Comparison of ENCODE assay signal across 9 cellular contexts in genomic region chr10:132591166-132591971, GRCh38. TPM values are rescaled to one million over a fixed set of nuclear protein-coding genes. Genes with fewer than 3 reads are reported as not detected.
DNase-seq lines count a peak whose midpoint lies in the region; ATAC-seq and TF ChIP-seq lines count a peak whose summit lies in the region.
"Had no signal": no experiment of that assay in that cellular context is flagged by ENCODE, and none has a peak within 500 bp of the region (broad histone marks: within the 10 kb centered on the region; RNA-seq: fewer than 3 reads in every experiment).

No MANE protein-coding gene starts in this region.

- H3K36me3 ChIP-seq in PC-9 (ENCODE audit: low read depth) = no peaks in the 10 kb centered on the region

- H3K4me1 Mint-ChIP-seq in nephron = peaks cover 52% of the 10 kb centered on the region

- CTCF ChIA-PET in PC-9 (lab: Charles Lee) = no interaction called here

- H3K9me3 ChIP-seq in PC-9 (ENCODE audit: insufficient read depth, low read depth) = no peaks in the 10 kb centered on the region

- intact Hi-C loops in PC-9 (cut with micrococcal nuclease; ENCODE audit: unreplicated experiment) = loop anchor here (1.0 to 5.0 kb wide), 4 partner anchors 19 to 129 kb away; partner anchors contain the start of gene INPP5A

- no peaks in the 10 kb centered on the region for H4K20me1 ChIP-seq in PC-9 (ENCODE audit: insufficient read depth)

- peak; percentile 71 for DNase-seq in Daoy (ENCODE audit: low read depth)
- peak; percentile 58 to 82 for DNase-seq in PC-9
- peak; percentile 92 for DNase-seq in fibroblast of the aortic adventitia (ENCODE audit: low read depth)
- no peak for DNase-seq in Ammon's horn (ENCODE audit: low spot score)
- no peak for DNase-seq in cortex of kidney (lab: John Stamatoyannopoulos, UW)
- DNase-seq in cerebellum (ENCODE audit: low spot score) = no peak
- DNase-seq: NCI-H748 treated with DMSO at 0.1 percent for 48 hours had no signal

- H2AFZ ChIP-seq in PC-9 = no peak overlapping the region

- ATAC-seq in HG03469 (IDR thresholded peaks at IDR 0.05; ENCODE audit: unreplicated experiment) = no peak

- H3F3A ChIP-seq in PC-9 (ENCODE audit: insufficient read depth, low read depth) = peaks cover 21% of the 10 kb centered on the region

- H3K27ac Mint-ChIP-seq in nephron = peak overlapping the region in 2 of 3 experiments; percentile 39 to 40

- H3K4me2 ChIP-seq in PC-9 = peak overlapping the region; percentile 79

- H3K9me2 ChIP-seq in PC-9 (ENCODE audit: insufficient read depth) = no peaks in the 10 kb centered on the region

- POLR2A ChIA-PET in PC-9 (lab: Charles Lee; ENCODE audit: unreplicated experiment) = no interaction called here

- H3K79me2 ChIP-seq in PC-9 (ENCODE audit: low read depth) = peaks cover 30% of the 10 kb centered on the region

- H3K9me3 Mint-ChIP-seq in nephron = no peaks in the 10 kb centered on the region

- H3K4me3 ChIP-seq in PC-9 (peak overlapping the region; percentile 35; the same call in 1 of the 2 replicates), fibroblast of the aortic adventitia (ENCODE audit: low read depth, low read length) (no peak overlapping the region)

- H3K4me1 ChIP-seq in PC-9 (replicated peaks; ENCODE audit: insufficient read depth) = peaks cover 26% of the 10 kb centered on the region

- TF ChIP-seq CTCF in PC-9 (conservative IDR thresholded peaks at IDR 0.05) (no peak), fibroblast of the aortic adventitia (IDR thresholded peaks at IDR 0.05; ENCODE audit: insufficient read depth, low read length) (no peak), nephron (IDR thresholded peaks at IDR 0.05; ENCODE audit: unreplicated experiment in 3 of 3) (no peak)

- H3K27ac ChIP-seq in PC-9 = peak overlapping the region; percentile 67

- H3K27me3 ChIP-seq in PC-9 (ENCODE audit: insufficient read depth, low read depth) = no peaks in the 10 kb centered on the region

- H3K4me3 Mint-ChIP-seq in nephron = no peak overlapping the region

- peaks cover 8% of the 10 kb centered on the region for H3K36me3 Mint-ChIP-seq in nephron (ENCODE audit: low read depth)

- BruUV-seq in PC-9 (replicated peaks; lab: Mats Ljungman, UMichigan) = TSS peak; percentile 59

- no peaks in the 10 kb centered on the region for H3K27me3 Mint-ChIP-seq in nephron (ENCODE audit: low read depth)

RNA-seq across cellular contexts. Expression of gene INPP5A, which starts 53.8 kb away (rescaled TPM):
- 26.8 and 32.1 TPM in 2 replicates for total RNA-seq in Daoy (2014; rRNA removed; shearing (Covaris generic))
- total RNA-seq in PC-9 (2021) (18.4 and 18.8 TPM in 2 replicates), fibroblast of the aortic adventitia (ENCODE audit: low replicate concordance) (13.1 and 36.8 TPM in 2 replicates), cerebellum (18.7 TPM)

Comparison
In these comparisons a context has a peak if more than half of its experiments do, and no peak if none do; other contexts are left out.
1. DNase-seq: peak in Daoy (single experiment), PC-9 (2 of 2) and fibroblast of the aortic adventitia (single experiment); none in Ammon's horn (single experiment), cortex of kidney (single experiment) and cerebellum (single experiment).